21 cellular contexts compared by ENCODE assay signal in genomic region chr15:70767668-70768067, GRCh38. TPM values are rescaled to one million over a fixed set of nuclear protein-coding genes. Genes with fewer than 3 reads are reported as not detected.
DNase-seq lines count a peak whose midpoint lies in the region; ATAC-seq, FAIRE-seq and TF ChIP-seq lines count a peak whose summit lies in the region.
"Had no signal": no experiment of that assay in that cellular context is flagged by ENCODE, and none has a peak within 500 bp of the region (broad histone marks: within the 10 kb centered on the region; RNA-seq: fewer than 3 reads in every experiment).

No MANE protein-coding gene starts in this region.

- no peaks in the 10 kb centered on the region for H3K9me2 ChIP-seq in HCT116 (ENCODE audit: insufficient read depth)

- H3K4me2 ChIP-seq in HCT116 (ENCODE audit: low read length) (no peak overlapping the region), smooth muscle cell (peak overlapping the region; percentile 59)

- DNase-seq in HCT116 (ENCODE audit: low read depth, low spot score): no peak
- DNase-seq in MV-4-11 (lab: John Stamatoyannopoulos, UW): peak; percentile 40
- DNase-seq in smooth muscle cell (lab: John Stamatoyannopoulos, UW; ENCODE audit: unreplicated experiment): no peak
- DNase-seq in D721Med (ENCODE audit: insufficient read length, low spot score): no peak
- DNase-seq in mesenteric fat pad (ENCODE audit: low spot score): no peak
- no peak for DNase-seq in HAP-1 (ENCODE audit: low spot score in 2 of 2)
- no peak for DNase-seq in globus pallidus (ENCODE audit: low spot score)
- DNase-seq: activated CD4-positive, alpha-beta memory T cell treated with anti-CD3 and anti-CD28 coated beads, Interleukin-2, amount 10 ng/mL, durations not matched to agents 7 days and 5 days; activated T-cell treated with anti-CD3 and anti-CD28 coated beads, Interleukin-2, amount 50 U/mL, for 48 hours; AML-193; foreskin melanocyte; left lung; NCI-H1417; NCI-H82; ovary; stimulated activated CD4-positive, alpha-beta T cell treated with anti-CD3 and anti-CD28 coated beads, Interleukin-2, amount 100 ng/mL, for 48 hours had no signal

- H3K9me3 ChIP-seq in HCT116 (ENCODE audit: control insufficient read depth in 1 of 2, insufficient read depth in 1 of 2, low read depth in 1 of 2, low read length in 2 of 2): no peaks in the 10 kb centered on the region
- H3K9me3 ChIP-seq in smooth muscle cell (replicated peaks; ENCODE audit: low read depth): no peaks in the 10 kb centered on the region
- no peaks in the 10 kb centered on the region for H3K9me3 ChIP-seq in HAP-1
- H3K9me3 ChIP-seq: left lung, ovary, suprapubic skin had no signal

- no peaks in the 10 kb centered on the region for H3K9me3 Mint-ChIP-seq in dendritic cell treated with granulocyte-macrophage colony-stimulating factor and Interleukin-4, amounts not matched to agents 40 ng/mL and 50 ng/mL, for 4 days
- H3K9me3 Mint-ChIP-seq: activated CD4-positive, alpha-beta memory T cell treated with anti-CD3 and anti-CD28 coated beads, Interleukin-2, amount 10 ng/mL, durations not matched to agents 7 days and 5 days; brain had no signal

- H3K4me3 ChIP-seq in HCT116 (replicated peaks in 1 of 2; ENCODE audit: low read depth in 1 of 2, low read length in 2 of 2) (no peak overlapping the region), smooth muscle cell (peak overlapping the region; percentile 0), HAP-1 (no peak overlapping the region)
- H3K4me3 ChIP-seq: left lung, ovary, suprapubic skin had no signal

- H3K9ac ChIP-seq in HCT116 (ENCODE audit: low read length) (no peak overlapping the region), smooth muscle cell (ENCODE audit: low read depth) (no peak overlapping the region)

- no peak for TF ChIP-seq RAD21 in HCT116 (IDR thresholded peaks at IDR 0.05; ENCODE audit: low read depth)

- H3K27ac ChIP-seq in HCT116 (ENCODE audit: low read depth, low read length) (no peak overlapping the region), smooth muscle cell (ENCODE audit: low read depth) (peak overlapping the region; percentile 62)
- H3K27ac ChIP-seq: ovary, suprapubic skin had no signal

- no peak overlapping the region for H3K4me3 Mint-ChIP-seq in dendritic cell treated with granulocyte-macrophage colony-stimulating factor and Interleukin-4, amounts not matched to agents 40 ng/mL and 50 ng/mL, for 4 days
- H3K4me3 Mint-ChIP-seq: activated CD4-positive, alpha-beta memory T cell treated with anti-CD3 and anti-CD28 coated beads, Interleukin-2, amount 10 ng/mL, durations not matched to agents 7 days and 5 days; activated naive CD8-positive, alpha-beta T cell had no signal

- RAD21 ChIA-PET in HCT116 (lab: Charles Lee; ENCODE audit: low non-redundant PET in 1 of 2, low total read pairs in 2 of 2, uncharacterized antibody in 2 of 2, unreplicated experiment in 2 of 2): no interaction called here

- H3K36me3 ChIP-seq in HCT116 (ENCODE audit: control insufficient read depth in 1 of 2, insufficient read depth in 2 of 2, low read length in 2 of 2): no peaks in the 10 kb centered on the region
- no peaks in the 10 kb centered on the region for H3K36me3 ChIP-seq in smooth muscle cell (ENCODE audit: low read depth)
- no peaks in the 10 kb centered on the region for H3K36me3 ChIP-seq in HAP-1 (replicated peaks)
- H3K36me3 ChIP-seq: left lung, ovary, suprapubic skin had no signal

- POLR2A ChIA-PET in HCT116 (lab: Charles Lee): no interaction called here

- peaks cover 20% of the 10 kb centered on the region for H3K27me3 Mint-ChIP-seq in dendritic cell treated with granulocyte-macrophage colony-stimulating factor and Interleukin-4, amounts not matched to agents 40 ng/mL and 50 ng/mL, for 4 days

- 71% methylated on average over 3 of the region's 3 CpGs for WGBS in smooth muscle cell (ENCODE audit: low lambda C conversion rate)

- H3K79me2 ChIP-seq in HCT116 (ENCODE audit: insufficient read depth, low read length): peaks cover 3% of the 10 kb centered on the region; the same call in 1 of the 2 replicates
- peaks cover 7% of the 10 kb centered on the region for H3K79me2 ChIP-seq in smooth muscle cell (ENCODE audit: low read depth)

- FAIRE-seq in D721Med (lab: Jason Lieb, UNC): no peak
- FAIRE-seq: G401.6 had no signal

- in situ Hi-C loops in HAP-1 (cut with MboI; ENCODE audit: low sequenced_read_pairs): no loop called here

- TF ChIP-seq POLR2A in HCT116 (IDR thresholded peaks at IDR 0.05; ENCODE audit: borderline replicate concordance, extremely low read depth, insufficient read depth, insufficient read length): no peak

- peaks cover 21% of the 10 kb centered on the region for H3K4me1 Mint-ChIP-seq in dendritic cell treated with granulocyte-macrophage colony-stimulating factor and Interleukin-4, amounts not matched to agents 40 ng/mL and 50 ng/mL, for 4 days (ENCODE audit: low read depth)

- ATAC-seq in HCT116: no peak
- ATAC-seq: left lung had no signal

- TF ChIP-seq CTCF in HCT116 (IDR thresholded peaks at IDR 0.05 in 2 of 3, conservative IDR thresholded peaks at IDR 0.05 in 1 of 3; ENCODE audit: borderline replicate concordance in 1 of 3, insufficient read depth in 1 of 3, low read depth in 2 of 3, low read length in 2 of 3) (no peak), smooth muscle cell (IDR thresholded peaks at IDR 0.05; ENCODE audit: borderline replicate concordance, insufficient read depth, poor library complexity, severe bottlenecking) (no peak), D721Med (IDR thresholded peaks at IDR 0.05; ENCODE audit: insufficient read depth, missing control alignments) (no peak)

- H3F3A ChIP-seq in smooth muscle cell (ENCODE audit: low read depth): peaks cover 23% of the 10 kb centered on the region

- CTCF ChIA-PET in HCT116 (lab: Charles Lee): no interaction called here

- intact Hi-C loops in HCT116 (cut with micrococcal nuclease): no loop called here
- intact Hi-C loops in dendritic cell treated with granulocyte-macrophage colony-stimulating factor and Interleukin-4, amounts not matched to agents 40 ng/mL and 50 ng/mL, for 4 days (cut with micrococcal nuclease): no loop called here

- H2AFZ ChIP-seq in HCT116 (ENCODE audit: low read depth, low read length, poor library complexity, severe bottlenecking): peak overlapping the region; percentile 33
- H2AFZ ChIP-seq in smooth muscle cell (ENCODE audit: low read depth): peak overlapping the region; percentile 20

- H4K20me1 ChIP-seq in HCT116 (ENCODE audit: insufficient read depth) (no peaks in the 10 kb centered on the region), smooth muscle cell (ENCODE audit: low read depth) (peaks cover under 1% of the 10 kb centered on the region)

- H3K4me1 ChIP-seq in HCT116 (ENCODE audit: control insufficient read depth in 1 of 2, insufficient read depth in 2 of 2, low read length in 2 of 2) (peaks cover 8 to 11% of the 10 kb centered on the region in 2 experiments), smooth muscle cell (ENCODE audit: low read depth) (peaks cover 30% of the 10 kb centered on the region), HAP-1 (peaks cover 24% of the 10 kb centered on the region)

- H3K27ac Mint-ChIP-seq in dendritic cell treated with granulocyte-macrophage colony-stimulating factor and Interleukin-4, amounts not matched to agents 40 ng/mL and 50 ng/mL, for 4 days: peak overlapping the region; percentile 56
- H3K27ac Mint-ChIP-seq: activated CD4-positive, alpha-beta memory T cell treated with anti-CD3 and anti-CD28 coated beads, Interleukin-2, amount 10 ng/mL, durations not matched to agents 7 days and 5 days; activated naive CD8-positive, alpha-beta T cell; brain had no signal

- H3K27me3 ChIP-seq in HCT116 (ENCODE audit: insufficient read depth, low read length) (no peaks in the 10 kb centered on the region), smooth muscle cell (ENCODE audit: low read depth) (no peaks in the 10 kb centered on the region), HAP-1 (ENCODE audit: low read depth) (no peaks in the 10 kb centered on the region)
- H3K27me3 ChIP-seq: ovary, suprapubic skin had no signal

- H3K36me3 Mint-ChIP-seq in dendritic cell treated with granulocyte-macrophage colony-stimulating factor and Interleukin-4, amounts not matched to agents 40 ng/mL and 50 ng/mL, for 4 days (ENCODE audit: low read depth): peaks cover 12% of the 10 kb centered on the region
- H3K36me3 Mint-ChIP-seq: activated naive CD8-positive, alpha-beta T cell; brain had no signal

- no TSS peak for BruUV-seq in HCT116 (replicated peaks; lab: Mats Ljungman, UMichigan)

TF ChIP-seq in HCT116, 20 proteins besides CTCF, POLR2A, EP300 and RAD21 (continues in another document):
- TF ChIP-seq POLR2AphosphoS5 (IDR thresholded peaks at IDR 0.05; ENCODE audit: low read depth, low read length): no peak
- TF ChIP-seq SRF (IDR thresholded peaks at IDR 0.05; ENCODE audit: low read depth): no peak
- TF ChIP-seq, protein P1, sequence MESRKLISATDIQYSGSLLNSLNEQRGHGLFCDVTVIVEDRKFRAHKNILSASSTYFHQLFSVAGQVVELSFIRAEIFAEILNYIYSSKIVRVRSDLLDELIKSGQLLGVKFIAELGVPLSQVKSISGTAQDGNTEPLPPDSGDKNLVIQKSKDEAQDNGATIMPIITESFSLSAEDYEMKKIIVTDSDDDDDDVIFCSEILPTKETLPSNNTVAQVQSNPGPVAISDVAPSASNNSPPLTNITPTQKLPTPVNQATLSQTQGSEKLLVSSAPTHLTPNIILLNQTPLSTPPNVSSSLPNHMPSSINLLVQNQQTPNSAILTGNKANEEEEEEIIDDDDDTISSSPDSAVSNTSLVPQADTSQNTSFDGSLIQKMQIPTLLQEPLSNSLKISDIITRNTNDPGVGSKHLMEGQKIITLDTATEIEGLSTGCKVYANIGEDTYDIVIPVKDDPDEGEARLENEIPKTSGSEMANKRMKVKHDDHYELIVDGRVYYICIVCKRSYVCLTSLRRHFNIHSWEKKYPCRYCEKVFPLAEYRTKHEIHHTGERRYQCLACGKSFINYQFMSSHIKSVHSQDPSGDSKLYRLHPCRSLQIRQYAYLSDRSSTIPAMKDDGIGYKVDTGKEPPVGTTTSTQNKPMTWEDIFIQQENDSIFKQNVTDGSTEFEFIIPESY (IDR thresholded peaks at IDR 0.05; ENCODE audit: extremely low read depth, insufficient replicate concordance, low read length): no peak
- no peak for TF ChIP-seq ZFX (IDR thresholded peaks at IDR 0.05)
- no peak for TF ChIP-seq SIN3A (IDR thresholded peaks at IDR 0.05; ENCODE audit: low read depth)
- no peak for TF ChIP-seq FOSL1 (IDR thresholded peaks at IDR 0.05; ENCODE audit: low read depth)
- TF ChIP-seq CBX3 (IDR thresholded peaks at IDR 0.05; ENCODE audit: low read depth): no peak
- no peak for TF ChIP-seq YY1 (IDR thresholded peaks at IDR 0.05; ENCODE audit: extremely low read depth, insufficient replicate concordance, low read depth, low read length)
- no peak for TF ChIP-seq CEBPB (IDR thresholded peaks at IDR 0.05; ENCODE audit: low read depth)

RNA-seq across cellular contexts. Expression of gene UACA, which starts 4.3 kb away (rescaled TPM):
- total RNA-seq in HCT116 (2021; ENCODE audit: unreplicated experiment): 47.4 TPM
- polyA plus RNA-seq in HCT116 (2012): 54.6 and 59.5 TPM in 2 replicates
- 109 and 121 TPM in 2 replicates for total RNA-seq in smooth muscle cell
- polyA plus RNA-seq in smooth muscle cell: 147 and 153 TPM in 2 replicates
- 55.9 TPM for total RNA-seq in mesenteric fat pad
